ENCODE assay signal across 8 cellular contexts in the genomic region with DNA sequence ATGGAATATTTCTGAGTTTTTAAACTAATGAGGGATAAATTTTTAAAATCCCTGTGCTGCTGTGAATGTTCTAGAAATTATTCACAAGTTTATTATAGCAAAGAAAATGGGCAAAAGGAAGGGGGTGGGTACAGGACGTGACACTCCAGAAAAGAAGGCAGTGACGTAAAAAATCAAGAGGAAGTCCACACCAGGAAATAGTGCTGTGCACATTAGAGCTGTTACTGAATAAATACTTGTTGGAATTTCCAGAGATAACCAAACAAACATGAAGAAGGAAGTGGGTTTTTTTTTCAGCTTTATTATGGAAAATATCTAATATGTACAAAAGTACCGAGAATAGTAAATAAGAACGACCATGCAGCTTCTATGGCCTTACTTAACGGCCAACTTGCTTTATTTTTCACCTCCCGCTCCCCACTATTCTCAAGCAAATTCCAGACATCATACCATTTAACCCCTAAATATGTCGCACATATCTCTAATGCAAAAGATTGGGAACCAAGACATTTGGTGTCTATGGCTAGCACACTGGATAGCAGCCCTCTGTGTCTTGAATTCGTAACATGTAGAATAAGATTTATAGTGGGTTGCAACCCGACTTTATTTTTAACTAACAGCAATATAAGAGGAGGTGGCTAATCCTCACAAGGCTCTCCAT. TPM values are rescaled to one million over a fixed set of nuclear protein-coding genes. Genes with fewer than 3 reads are reported as not detected.
DNase-seq lines count a peak whose midpoint lies in the region; ATAC-seq and TF ChIP-seq lines count a peak whose summit lies in the region.

No MANE protein-coding gene starts in this region.

- H3K9me3 ChIP-seq in HEK293 (ENCODE audit: control insufficient read depth, insufficient read depth, low read depth, low read length), result no peaks in the 10 kb centered on the region
- H3K9me3 ChIP-seq in parathyroid adenoma (ENCODE audit: control insufficient read depth, low read length), result no peaks in the 10 kb centered on the region

- H3K36me3 ChIP-seq in GM06990 (ENCODE audit: control insufficient read depth, insufficient read depth, low read length) (no peaks in the 10 kb centered on the region; the same call in 1 of the 2 replicates), HEK293 (ENCODE audit: control insufficient read depth in 2 of 2, insufficient read depth in 1 of 2, low read length in 2 of 2) (0 out of 3 replicates have a peak, but pooled peaks cover 0 to 4% of the 10 kb centered on the region in 2 experiments), parathyroid adenoma (ENCODE audit: control insufficient read depth, insufficient read depth, low read length) (no peaks in the 10 kb centered on the region)

- CTCF ChIA-PET in HEK293 (lab: Yijun Ruan, JAX), result interaction anchor here (0.8 kb wide), 2 partner anchors 14 to 36 kb away, joined by 3 to 4 read pairs; no protein-coding TSS in a partner anchor
- CTCF ChIA-PET in activated CD8-positive, alpha-beta T cell treated with anti-CD3 and anti-CD28 coated beads, Interleukin-2, amount 10 ng/mL, durations not matched to agents 7 days and 5 days (lab: Charles Lee), result interaction anchor here (0.6 to 6.8 kb wide), 6 partner anchors 8 to 37 kb away, joined by 3 to 54 read pairs (median 19); partner anchors contain the start of gene ANKRD12

- H3K27ac Mint-ChIP-seq in activated CD8-positive, alpha-beta T cell treated with anti-CD3 and anti-CD28 coated beads, Interleukin-2, amount 10 ng/mL, durations not matched to agents 7 days and 5 days, result peak overlapping the region; percentile 97

- H3K9me3 Mint-ChIP-seq in activated CD8-positive, alpha-beta T cell treated with anti-CD3 and anti-CD28 coated beads, Interleukin-2, amount 10 ng/mL, durations not matched to agents 7 days and 5 days (ENCODE audit: insufficient read depth), result no peaks in the 10 kb centered on the region

- H3K79me2 ChIP-seq in parathyroid adenoma, result peaks cover 24% of the 10 kb centered on the region

- peak overlapping the region; percentile 89 for H2AFZ ChIP-seq in parathyroid adenoma

- H3K4me2 ChIP-seq in parathyroid adenoma (ENCODE audit: low read length), result peak overlapping the region; percentile 80

- H3K4me1 ChIP-seq in HEK293 (ENCODE audit: control insufficient read depth, insufficient read depth, low read length) (peaks cover 25% of the 10 kb centered on the region; the same call in 1 of the 2 replicates), parathyroid adenoma (peaks cover 25% of the 10 kb centered on the region)

- H3K4me3 Mint-ChIP-seq in activated CD8-positive, alpha-beta T cell treated with anti-CD3 and anti-CD28 coated beads, Interleukin-2, amount 10 ng/mL, durations not matched to agents 7 days and 5 days, result peak overlapping the region; percentile 89

- no peaks in the 10 kb centered on the region for H3K27me3 Mint-ChIP-seq in activated CD8-positive, alpha-beta T cell treated with anti-CD3 and anti-CD28 coated beads, Interleukin-2, amount 10 ng/mL, durations not matched to agents 7 days and 5 days (ENCODE audit: low read depth)

- DNase-seq in GM06990 (ENCODE audit: extremely low read depth, insufficient read length) (no peak), NCI-H2029 treated with DMSO at 0.1 percent for 48 hours (lab: John Stamatoyannopoulos, UW) (peak; percentile 43), glomerular visceral epithelial cell (ENCODE audit: extremely low spot score) (peak; percentile 41), occipital lobe (lab: John Stamatoyannopoulos, UW) (no peak)
- DNase-seq in activated CD8-positive, alpha-beta T cell treated with anti-CD3 and anti-CD28 coated beads, Interleukin-2, amount 10 ng/mL, durations not matched to agents 7 days and 5 days, result peak; percentile 57
- DNase-seq in activated CD4-positive, CD25-positive, alpha-beta regulatory T cell (lab: John Stamatoyannopoulos, UW), result no peak

- H3K27me3 ChIP-seq in GM06990 (replicated peaks; ENCODE audit: control insufficient read depth, insufficient read depth, low read length), result no peaks in the 10 kb centered on the region
- no peaks in the 10 kb centered on the region for H3K27me3 ChIP-seq in parathyroid adenoma (ENCODE audit: control insufficient read depth, insufficient read depth, low read length)

- TF ChIP-seq CTCF in GM06990 (IDR thresholded peaks at IDR 0.05; ENCODE audit: insufficient read depth, low read length, poor library complexity, severe bottlenecking), result no peak
- TF ChIP-seq CTCF in HEK293 (tag by site-specific recombination; IDR thresholded peaks at IDR 0.05), result no peak
- TF ChIP-seq CTCF in parathyroid adenoma (IDR thresholded peaks at IDR 0.05), result no peak

- no peak overlapping the region for H3K9ac ChIP-seq in parathyroid adenoma

- peak overlapping the region; percentile 81 for H3K4me3 ChIP-seq in GM06990 (replicated peaks; ENCODE audit: low read depth, low read length)
- H3K4me3 ChIP-seq in HEK293 (ENCODE audit: low read depth, low read length), result peak overlapping the region; percentile 31
- H3K4me3 ChIP-seq in parathyroid adenoma (ENCODE audit: low read depth, low read length), result peak overlapping the region; percentile 93

- peaks cover 46% of the 10 kb centered on the region for H3K4me1 Mint-ChIP-seq in activated CD8-positive, alpha-beta T cell treated with anti-CD3 and anti-CD28 coated beads, Interleukin-2, amount 10 ng/mL, durations not matched to agents 7 days and 5 days (ENCODE audit: low read depth)

- peak; percentile 22 for ATAC-seq in activated CD8-positive, alpha-beta T cell treated with anti-CD3 and anti-CD28 coated beads, Interleukin-2, amount 10 ng/mL, durations not matched to agents 7 days and 5 days

- H3K27ac ChIP-seq in HEK293 (ENCODE audit: extremely low read depth, low read depth, low read length), result peak overlapping the region; percentile 7; the same call in 1 of the 2 replicates
- H3K27ac ChIP-seq in parathyroid adenoma, result peak overlapping the region; percentile 90

- peaks cover 41% of the 10 kb centered on the region for H3K36me3 Mint-ChIP-seq in activated CD8-positive, alpha-beta T cell treated with anti-CD3 and anti-CD28 coated beads, Interleukin-2, amount 10 ng/mL, durations not matched to agents 7 days and 5 days (ENCODE audit: low read depth)

- POLR2A ChIA-PET in HEK293 (lab: Yijun Ruan, JAX), result interaction anchor here (0.9 to 3.4 kb wide), 6 partner anchors 16 to 811 kb away, joined by 3 to 29 read pairs (median 4); partner anchors contain the start of gene ANKRD12
- POLR2A ChIA-PET in activated CD8-positive, alpha-beta T cell treated with anti-CD3 and anti-CD28 coated beads, Interleukin-2, amount 10 ng/mL, durations not matched to agents 7 days and 5 days (lab: Charles Lee), result interaction anchor here (0.7 to 11.8 kb wide), 11 partner anchors 7 to 37 kb away, joined by 3 to 230 read pairs (median 13); partner anchors contain the start of gene ANKRD12

TF ChIP-seq in HEK293, 187 proteins besides CTCF, POLR2A, EP300 and RAD21:
- TF ChIP-seq SP3 (tag by site-specific recombination; IDR thresholded peaks at IDR 0.05) (no peak), ZNF629 (tag by site-specific recombination; IDR thresholded peaks at IDR 0.05) (peak; percentile 86), ZBTB11 (tag by site-specific recombination; conservative IDR thresholded peaks at IDR 0.05; ENCODE audit: low read depth) (peak; percentile 26; the same call in 1 of the 2 replicates), ZNF341 (tag by site-specific recombination; IDR thresholded peaks at IDR 0.05; ENCODE audit: low read depth) (peak; percentile 19; the same call in 1 of the 2 replicates), ZBTB21 (tag by site-specific recombination; IDR thresholded peaks at IDR 0.05) (peak; percentile 81)
- TF ChIP-seq, protein P1, sequence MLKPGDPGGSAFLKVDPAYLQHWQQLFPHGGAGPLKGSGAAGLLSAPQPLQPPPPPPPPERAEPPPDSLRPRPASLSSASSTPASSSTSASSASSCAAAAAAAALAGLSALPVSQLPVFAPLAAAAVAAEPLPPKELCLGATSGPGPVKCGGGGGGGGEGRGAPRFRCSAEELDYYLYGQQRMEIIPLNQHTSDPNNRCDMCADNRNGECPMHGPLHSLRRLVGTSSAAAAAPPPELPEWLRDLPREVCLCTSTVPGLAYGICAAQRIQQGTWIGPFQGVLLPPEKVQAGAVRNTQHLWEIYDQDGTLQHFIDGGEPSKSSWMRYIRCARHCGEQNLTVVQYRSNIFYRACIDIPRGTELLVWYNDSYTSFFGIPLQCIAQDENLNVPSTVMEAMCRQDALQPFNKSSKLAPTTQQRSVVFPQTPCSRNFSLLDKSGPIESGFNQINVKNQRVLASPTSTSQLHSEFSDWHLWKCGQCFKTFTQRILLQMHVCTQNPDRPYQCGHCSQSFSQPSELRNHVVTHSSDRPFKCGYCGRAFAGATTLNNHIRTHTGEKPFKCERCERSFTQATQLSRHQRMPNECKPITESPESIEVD (tag by site-specific recombination; IDR thresholded peaks at IDR 0.05), result 0 out of 2 replicates have a peak, but pooled peaks have one; percentile 12

RNA-seq across cellular contexts. Expression of gene NDUFV2, which starts 0.6 kb away (rescaled TPM):
- 100 to 1,000 TPM; 200 to 206 TPM for total RNA-seq in activated CD8-positive, alpha-beta T cell treated with anti-CD3 and anti-CD28 coated beads, Interleukin-2, amount 10 ng/mL, durations not matched to agents 7 days and 5 days
- total RNA-seq in occipital lobe, result 95.1 TPM

RNA-seq across cellular contexts. Expression of gene ANKRD12, which starts 34.7 kb away (rescaled TPM):
- 10 to 100 TPM; 60.8 to 68.9 TPM for total RNA-seq in activated CD8-positive, alpha-beta T cell treated with anti-CD3 and anti-CD28 coated beads, Interleukin-2, amount 10 ng/mL, durations not matched to agents 7 days and 5 days
- 186 TPM for total RNA-seq in occipital lobe

Comparison
In these comparisons a context has a peak if more than half of its experiments do, and no peak if none do; other contexts are left out.
1. DNase-seq: peak in NCI-H2029 treated with DMSO at 0.1 percent for 48 hours (single experiment), activated CD8-positive, alpha-beta T cell treated with anti-CD3 and anti-CD28 coated beads, Interleukin-2, amount 10 ng/mL, durations not matched to agents 7 days and 5 days (single experiment) and glomerular visceral epithelial cell (single experiment); none in GM06990 (single experiment), occipital lobe (single experiment) and activated CD4-positive, CD25-positive, alpha-beta regulatory T cell (0 of 4).
2. H3K4me3 ChIP-seq: peak in every context shown above with its lines; median percentile 93 in parathyroid adenoma; 81 in GM06990; 31 in HEK293.